9 cellular contexts compared by ENCODE assay signal in the genomic region with DNA sequence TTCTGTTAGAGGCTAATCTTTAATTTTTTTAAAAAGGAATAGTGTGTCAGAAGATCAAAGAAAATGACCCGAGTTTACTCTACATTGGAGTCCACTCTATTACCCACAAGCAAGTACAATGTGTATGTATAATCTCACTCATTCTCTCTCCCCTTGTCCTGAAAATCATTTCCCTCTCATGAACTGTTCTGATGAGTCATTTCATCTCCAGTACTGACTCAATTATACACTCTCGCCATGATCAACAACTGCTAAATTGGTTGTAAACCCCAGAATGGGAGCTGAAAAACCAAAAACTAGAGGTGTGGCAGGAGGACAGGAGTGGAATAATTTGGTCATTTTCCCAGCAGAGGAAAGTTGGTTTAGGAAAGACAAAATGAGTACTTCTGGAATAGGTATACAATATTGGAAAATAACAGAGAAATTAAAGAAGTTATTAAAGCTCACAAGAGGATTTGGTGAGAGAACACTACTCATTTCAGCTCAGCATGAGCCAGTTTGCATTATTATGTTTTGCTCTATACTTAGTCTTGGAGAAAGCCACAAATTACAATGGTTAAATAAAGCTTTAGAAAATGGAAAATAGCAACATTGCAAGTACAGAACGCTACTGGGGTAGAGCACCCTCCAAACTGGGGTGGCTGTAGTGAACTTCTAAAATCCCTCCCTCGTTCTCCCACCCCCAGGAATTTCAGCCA.
DNase-seq lines count a peak whose midpoint lies in the region; ATAC-seq, FAIRE-seq and TF ChIP-seq lines count a peak whose summit lies in the region.
"Had no signal": no experiment of that assay in that cellular context is flagged by ENCODE, and none has a peak within 500 bp of the region (broad histone marks: within the 10 kb centered on the region; RNA-seq: fewer than 3 reads in every experiment).

No MANE protein-coding gene starts in this region.

- DNase-seq in AG20443 (ENCODE audit: low spot score) (peak; percentile 49), K562 (ENCODE audit: extremely low read depth in 1 of 4, low spot score in 3 of 4) (no peak), retina (no peak), esophagus squamous epithelium (lab: John Stamatoyannopoulos, UW) (no peak), NCI-H1048 (lab: John Stamatoyannopoulos, UW) (no peak)
- no peak for DNase-seq in activated CD4-positive, alpha-beta T cell treated with anti-CD3 and anti-CD28 coated beads, Interleukin-2, amount 10 ng/mL, durations not matched to agents 24 days and 14 days
- DNase-seq: activated CD4-positive, alpha-beta T cell treated with anti-CD3 and anti-CD28 coated beads for 4 hours had no signal

- no peak overlapping the region for H2AFZ ChIP-seq in K562 (ENCODE audit: low read depth, low read length)

- H4K20me1 ChIP-seq in K562 (replicated peaks; ENCODE audit: control insufficient read depth, insufficient read depth, low read length): no peaks in the 10 kb centered on the region

- H3K4me1 Mint-ChIP-seq in activated CD4-positive, alpha-beta T cell treated with anti-CD3 and anti-CD28 coated beads, Interleukin-2, amount 10 ng/mL, durations not matched to agents 24 days and 14 days: no peaks in the 10 kb centered on the region

- H3K9me3 Mint-ChIP-seq in activated CD4-positive, alpha-beta T cell treated with anti-CD3 and anti-CD28 coated beads, Interleukin-2, amount 10 ng/mL, durations not matched to agents 24 days and 14 days: no peaks in the 10 kb centered on the region

- H3K4me3 Mint-ChIP-seq in activated CD4-positive, alpha-beta T cell treated with anti-CD3 and anti-CD28 coated beads, Interleukin-2, amount 10 ng/mL, durations not matched to agents 24 days and 14 days: no peak overlapping the region

- no peaks in the 10 kb centered on the region for H3K36me3 ChIP-seq in K562 (ENCODE audit: control insufficient read depth, insufficient read depth, low read length)
- no peaks in the 10 kb centered on the region for H3K36me3 ChIP-seq in esophagus squamous epithelium

- TF ChIP-seq POLR2A in K562 (conservative IDR thresholded peaks at IDR 0.05) (no peak), esophagus squamous epithelium (IDR thresholded peaks at IDR 0.05) (no peak)

- no peaks in the 10 kb centered on the region for H3K36me3 Mint-ChIP-seq in activated CD4-positive, alpha-beta T cell treated with anti-CD3 and anti-CD28 coated beads, Interleukin-2, amount 10 ng/mL, durations not matched to agents 24 days and 14 days (ENCODE audit: low read depth)

- no peak overlapping the region for H3K27ac Mint-ChIP-seq in activated CD4-positive, alpha-beta T cell treated with anti-CD3 and anti-CD28 coated beads, Interleukin-2, amount 10 ng/mL, durations not matched to agents 24 days and 14 days

- H3K4me2 ChIP-seq in K562 (ENCODE audit: insufficient read depth, low read length): no peak overlapping the region

- ATAC-seq in GM19351 (IDR thresholded peaks at IDR 0.05; ENCODE audit: unreplicated experiment): peak; percentile 97
- ATAC-seq in HG03060 (IDR thresholded peaks at IDR 0.05; ENCODE audit: low read depth, unreplicated experiment): peak; percentile 89
- no peak for ATAC-seq in K562

- H3K27ac ChIP-seq in K562 (ENCODE audit: extremely low read depth, low read depth, low read length) (no peak overlapping the region), esophagus squamous epithelium (no peak overlapping the region)

- no peaks in the 10 kb centered on the region for H3K9me1 ChIP-seq in K562 (ENCODE audit: control insufficient read depth, insufficient read depth, low read length)

- H3K4me1 ChIP-seq in K562 (replicated peaks in 1 of 2; ENCODE audit: control insufficient read depth in 2 of 2, insufficient read depth in 2 of 2, low read length in 2 of 2): no peaks in the 10 kb centered on the region
- no peaks in the 10 kb centered on the region for H3K4me1 ChIP-seq in esophagus squamous epithelium

- WGBS in K562 (ENCODE audit: insufficient coverage, low coverage, missing lambda C conversion rate): 3% methylated on average over 4 of the region's 4 CpGs
- 37 to 48% methylated on average over 4 of the region's 4 CpGs for WGBS in esophagus squamous epithelium, 2 donors

- no peaks in the 10 kb centered on the region for H3K79me2 ChIP-seq in K562 (ENCODE audit: control insufficient read depth, insufficient read depth, low read length)

- CTCF ChIA-PET in K562 (lab: Yijun Ruan, JAX; ENCODE audit: low intra/inter-chr PET ratio): no interaction called here

- TF ChIP-seq CTCF in K562 (IDR thresholded peaks at IDR 0.05 in 2 of 3, conservative IDR thresholded peaks at IDR 0.05 in 1 of 3; ENCODE audit: insufficient read depth in 2 of 3, low read depth in 1 of 3, low read length in 3 of 3) (no peak), esophagus squamous epithelium (IDR thresholded peaks at IDR 0.05) (no peak)

- no peak for TF ChIP-seq RAD21 in K562 (CRISPR knock-in tag; conservative IDR thresholded peaks at IDR 0.05 in 1 of 2, IDR thresholded peaks at IDR 0.05 in 1 of 2)

- intact Hi-C loops in K562 (cut with micrococcal nuclease) (no loop called here), esophagus squamous epithelium (cut with DNase I) (no loop called here)
- intact Hi-C loops in activated CD4-positive, alpha-beta T cell treated with anti-CD3 and anti-CD28 coated beads, Interleukin-2, amount 10 ng/mL, durations not matched to agents 24 days and 14 days (cut with micrococcal nuclease): no loop called here

- POLR2A ChIA-PET in K562 (lab: Yijun Ruan, JAX): no interaction called here

- H3K4me3 ChIP-seq in K562: no peak overlapping the region
- H3K4me3 ChIP-seq in esophagus squamous epithelium: no peak overlapping the region

- peaks cover 8% of the 10 kb centered on the region for H3K27me3 Mint-ChIP-seq in activated CD4-positive, alpha-beta T cell treated with anti-CD3 and anti-CD28 coated beads, Interleukin-2, amount 10 ng/mL, durations not matched to agents 24 days and 14 days

- in situ Hi-C loops in K562 (cut with MboI): no loop called here

- no peak for FAIRE-seq in K562 (lab: Jason Lieb, UNC)

- BruUV-seq in K562 (replicated peaks; lab: Mats Ljungman, UMichigan): no TSS peak

- no peak overlapping the region for H3K9ac ChIP-seq in K562 (ENCODE audit: insufficient read depth in 1 of 2, low read depth in 2 of 2, low read length in 2 of 2)

- H3K27me3 ChIP-seq in K562 (ENCODE audit: control insufficient read depth in 2 of 2, insufficient read depth in 2 of 2, low read length in 2 of 2) (no peaks in the 10 kb centered on the region; a peak in 2 of 5 replicates), esophagus squamous epithelium (peaks cover 0 to 7% (median 0%) of the 10 kb centered on the region in 4 donors)

- H3K9me3 ChIP-seq in K562 (replicated peaks; ENCODE audit: control insufficient read depth, insufficient read depth, low read depth, low read length): no peaks in the 10 kb centered on the region
- no peaks in the 10 kb centered on the region for H3K9me3 ChIP-seq in esophagus squamous epithelium

- no peak for TF ChIP-seq EP300 in K562 (IDR thresholded peaks at IDR 0.05; ENCODE audit: low read length)

TF ChIP-seq in K562, 482 proteins besides CTCF, POLR2A, EP300 and RAD21:
- TF ChIP-seq, protein P1, sequence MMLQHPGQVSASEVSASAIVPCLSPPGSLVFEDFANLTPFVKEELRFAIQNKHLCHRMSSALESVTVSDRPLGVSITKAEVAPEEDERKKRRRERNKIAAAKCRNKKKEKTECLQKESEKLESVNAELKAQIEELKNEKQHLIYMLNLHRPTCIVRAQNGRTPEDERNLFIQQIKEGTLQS (IDR thresholded peaks at IDR 0.05): 0 out of 2 replicates have a peak, but pooled peaks have one; percentile 17
- TF ChIP-seq, protein P1 (CRISPR knock-in tag; conservative IDR thresholded peaks at IDR 0.05): no peak
- no peak for TF ChIP-seq ERF (CRISPR knock-in tag; IDR thresholded peaks at IDR 0.05)
